Comparison of ENCODE assay signal across 14 cellular contexts in genomic region chr6:81487489-81487888, GRCh38.
DNase-seq lines count a peak whose midpoint lies in the region; ATAC-seq and TF ChIP-seq lines count a peak whose summit lies in the region.
"Had no signal": no experiment of that assay in that cellular context is flagged by ENCODE, and none has a peak within 500 bp of the region (broad histone marks: within the 10 kb centered on the region; RNA-seq: fewer than 3 reads in every experiment).

No MANE protein-coding gene starts in this region.

- ATAC-seq in left ventricle myocardium superior: peak; percentile 91
- ATAC-seq in naive thymus-derived CD4-positive, alpha-beta T cell: no peak
- ATAC-seq: stimulated activated memory B cell treated with anti-CD40 and anti-IgM and Interleukin-4, amounts not matched to agents 10 μg/mL and 1 μg/mL and 100 μg/mL, for 72 hours had no signal

- H3K9ac ChIP-seq in MM.1S (ENCODE audit: low read length): no peak overlapping the region

- no peak overlapping the region for H3K4me3 ChIP-seq in cardiac fibroblast (replicated peaks in 1 of 2; ENCODE audit: low read depth in 2 of 2, low read length in 2 of 2)
- no peak overlapping the region for H3K4me3 ChIP-seq in naive thymus-derived CD4-positive, alpha-beta T cell (ENCODE audit: low read length)
- H3K4me3 ChIP-seq in MM.1S (ENCODE audit: low read length): no peak overlapping the region

- H3K36me3 Mint-ChIP-seq in naive thymus-derived CD4-positive, alpha-beta T cell: no peaks in the 10 kb centered on the region
- H3K36me3 Mint-ChIP-seq: CD4-positive, alpha-beta memory T cell; stimulated activated memory B cell treated with anti-CD40 and anti-IgM and Interleukin-4, amounts not matched to agents 10 μg/mL and 1 μg/mL and 100 μg/mL, for 72 hours had no signal

- no peaks in the 10 kb centered on the region for H3K9me2 ChIP-seq in MM.1S (replicated peaks; ENCODE audit: insufficient read depth, low read length)

- no peak overlapping the region for H3K4me2 ChIP-seq in MM.1S (ENCODE audit: low read depth, low read length)

- no peaks in the 10 kb centered on the region for H3F3A ChIP-seq in MM.1S (ENCODE audit: insufficient read depth, low read length)

- H3K9me3 ChIP-seq in naive thymus-derived CD4-positive, alpha-beta T cell (ENCODE audit: control insufficient read depth in 2 of 3, low read length in 3 of 3): no peaks in the 10 kb centered on the region
- no peaks in the 10 kb centered on the region for H3K9me3 ChIP-seq in MM.1S (replicated peaks; ENCODE audit: insufficient read depth, low read length)

- no peak overlapping the region for H3K27ac ChIP-seq in naive thymus-derived CD4-positive, alpha-beta T cell (ENCODE audit: low read depth, low read length)
- no peak overlapping the region for H3K27ac ChIP-seq in MM.1S (ENCODE audit: low read length)

- intact Hi-C loops in left ventricle myocardium superior (cut with micrococcal nuclease): no loop called here
- intact Hi-C loops in posterior vena cava (cut with DNase I): loop anchor here in 1 of 2 donors (5.0 kb wide), 1 partner anchor 430 kb away; no protein-coding TSS in a partner anchor
- intact Hi-C loops in naive thymus-derived CD4-positive, alpha-beta T cell (cut with micrococcal nuclease): no loop called here

- H3K4me1 ChIP-seq in naive thymus-derived CD4-positive, alpha-beta T cell (ENCODE audit: control insufficient read depth in 2 of 2, insufficient read depth in 2 of 2, low read length in 2 of 2): no peaks in the 10 kb centered on the region
- no peaks in the 10 kb centered on the region for H3K4me1 ChIP-seq in MM.1S (ENCODE audit: low read length)

- POLR2A ChIA-PET in naive thymus-derived CD4-positive, alpha-beta T cell (lab: Charles Lee): no interaction called here

- H3K4me1 Mint-ChIP-seq in naive thymus-derived CD4-positive, alpha-beta T cell: no peaks in the 10 kb centered on the region
- H3K4me1 Mint-ChIP-seq: CD4-positive, alpha-beta memory T cell; stimulated activated memory B cell treated with anti-CD40 and anti-IgM and Interleukin-4, amounts not matched to agents 10 μg/mL and 1 μg/mL and 100 μg/mL, for 72 hours had no signal

- H3K4me3 Mint-ChIP-seq in naive thymus-derived CD4-positive, alpha-beta T cell: no peak overlapping the region
- H3K4me3 Mint-ChIP-seq: CD4-positive, alpha-beta memory T cell; stimulated activated memory B cell treated with anti-CD40 and anti-IgM and Interleukin-4, amounts not matched to agents 10 μg/mL and 1 μg/mL and 100 μg/mL, for 72 hours had no signal

- H3K27ac Mint-ChIP-seq in naive thymus-derived CD4-positive, alpha-beta T cell: no peak overlapping the region
- H3K27ac Mint-ChIP-seq: CD4-positive, alpha-beta memory T cell; stimulated activated memory B cell treated with anti-CD40 and anti-IgM and Interleukin-4, amounts not matched to agents 10 μg/mL and 1 μg/mL and 100 μg/mL, for 72 hours had no signal

- no peaks in the 10 kb centered on the region for H4K20me1 ChIP-seq in MM.1S (ENCODE audit: insufficient read depth, low read length)

- no peaks in the 10 kb centered on the region for H3K27me3 Mint-ChIP-seq in naive thymus-derived CD4-positive, alpha-beta T cell
- H3K27me3 Mint-ChIP-seq: CD4-positive, alpha-beta memory T cell; stimulated activated memory B cell treated with anti-CD40 and anti-IgM and Interleukin-4, amounts not matched to agents 10 μg/mL and 1 μg/mL and 100 μg/mL, for 72 hours had no signal

- no peak for TF ChIP-seq CTCF in cardiac fibroblast (IDR thresholded peaks at IDR 0.05; ENCODE audit: low read depth, low read length)
- no peak for TF ChIP-seq CTCF in MM.1S (IDR thresholded peaks at IDR 0.05; ENCODE audit: low read length)

- H3K79me2 ChIP-seq in MM.1S (ENCODE audit: low read length): no peaks in the 10 kb centered on the region

- no peak overlapping the region for H2AFZ ChIP-seq in MM.1S (ENCODE audit: low read length)

- CTCF ChIA-PET in naive thymus-derived CD4-positive, alpha-beta T cell (lab: Charles Lee): no interaction called here

- no peaks in the 10 kb centered on the region for H3K36me3 ChIP-seq in naive thymus-derived CD4-positive, alpha-beta T cell (ENCODE audit: control insufficient read depth in 2 of 3, insufficient read depth in 3 of 3, low read length in 3 of 3)
- no peaks in the 10 kb centered on the region for H3K36me3 ChIP-seq in MM.1S (replicated peaks; ENCODE audit: insufficient read depth, low read length)

- DNase-seq in H4 (ENCODE audit: low spot score): peak; percentile 4
- DNase-seq in cardiac fibroblast (ENCODE audit: low read depth in 2 of 2): peak; percentile 63 to 68
- DNase-seq in left ventricle myocardium superior: peak; percentile 47
- peak; percentile 82 for DNase-seq in posterior vena cava (ENCODE audit: low spot score)
- no peak for DNase-seq in naive thymus-derived CD4-positive, alpha-beta T cell
- no peak for DNase-seq in activated CD4-positive, CD25-positive, alpha-beta regulatory T cell (lab: John Stamatoyannopoulos, UW)
- no peak for DNase-seq in NCI-H1694 treated with DMSO at 0.1 percent for 48 hours (lab: John Stamatoyannopoulos, UW)
- no peak for DNase-seq in MM.1S
- DNase-seq: amniotic stem cell; CD4-positive, alpha-beta memory T cell; NCI-H774; stimulated activated CD4-positive, alpha-beta T cell treated with anti-CD3 and anti-CD28 coated beads, Interleukin-15, amount 100 ng/mL, for 24 hours; T-helper 1 cell had no signal

- no peaks in the 10 kb centered on the region for H3K27me3 ChIP-seq in naive thymus-derived CD4-positive, alpha-beta T cell (ENCODE audit: control insufficient read depth in 2 of 2, insufficient read depth in 2 of 2, low read length in 2 of 2)
- H3K27me3 ChIP-seq in MM.1S (replicated peaks; ENCODE audit: insufficient read depth, low read length): no peaks in the 10 kb centered on the region

- peaks cover 0 to 7% (median 0%) of the 10 kb centered on the region in 11 donors for H3K9me3 Mint-ChIP-seq in naive thymus-derived CD4-positive, alpha-beta T cell

Comparison
In these comparisons a context has a peak if more than half of its experiments do, and no peak if none do; other contexts are left out.
1. DNase-seq: peak in H4 (single experiment), cardiac fibroblast (2 of 2), left ventricle myocardium superior (single experiment) and posterior vena cava (single experiment); none in naive thymus-derived CD4-positive, alpha-beta T cell (0 of 9), activated CD4-positive, CD25-positive, alpha-beta regulatory T cell (0 of 4), NCI-H1694 treated with DMSO at 0.1 percent for 48 hours (single experiment) and MM.1S (single experiment).